In the genomic region with DNA sequence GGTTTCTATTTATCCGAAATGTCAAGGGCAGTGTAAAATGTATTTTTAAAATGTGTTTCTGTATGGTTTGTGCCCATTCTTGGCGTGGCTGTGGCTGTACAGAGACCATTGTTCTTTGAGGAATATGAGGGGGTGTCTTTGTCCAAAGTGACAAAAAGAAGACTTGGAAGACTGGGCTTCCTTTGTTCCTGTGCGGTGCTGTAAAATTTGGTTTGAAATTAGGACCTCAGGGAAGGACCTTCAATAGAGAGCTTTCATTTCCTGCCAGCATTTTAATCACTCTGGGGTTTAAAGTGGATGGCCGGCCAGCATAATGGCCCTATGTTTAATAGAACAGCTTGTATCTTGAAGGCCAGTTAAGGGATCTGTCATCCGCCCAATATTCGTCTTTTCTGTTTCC, we compare ENCODE assay signal across 16 cellular contexts.
A peak's percentile ranks its signal among the peaks of the same experiment; 100 is the strongest.
DNase-seq lines count a peak whose midpoint lies in the region; ATAC-seq, FAIRE-seq and TF ChIP-seq lines count a peak whose summit lies in the region.
"Had no signal": no experiment of that assay in that cellular context is flagged by ENCODE, and none has a peak within 500 bp of the region (broad histone marks: within the 10 kb centered on the region; RNA-seq: fewer than 3 reads in every experiment).

No MANE protein-coding gene starts in this region.

- no peak for TF ChIP-seq POLR2A in breast epithelium (IDR thresholded peaks at IDR 0.05)

- no peaks in the 10 kb centered on the region for H3K9me3 Mint-ChIP-seq in MCF 10A (ENCODE audit: unreplicated experiment)
- H3K9me3 Mint-ChIP-seq in nephron, result no peaks in the 10 kb centered on the region
- H3K9me3 Mint-ChIP-seq in activated CD4-positive, alpha-beta memory T cell treated with anti-CD3 and anti-CD28 coated beads for 36 hours, result no peaks in the 10 kb centered on the region
- H3K9me3 Mint-ChIP-seq: dendritic cell treated with granulocyte-macrophage colony-stimulating factor and Interleukin-4, amounts not matched to agents 40 ng/mL and 50 ng/mL, for 4 days; T-helper 1 cell treated with Interleukin-12 subunit alpha and Interleukin-12 subunit beta and Interleukin-4 antibody, amounts not matched to agents 30 μg/mL and 1 μg/mL, for 36 hours had no signal

- POLR2A ChIA-PET in MCF 10A (lab: Yijun Ruan, JAX), result no interaction called here
- POLR2A ChIA-PET in activated CD4-positive, alpha-beta memory T cell treated with anti-CD3 and anti-CD28 coated beads for 36 hours (lab: Charles Lee), result no interaction called here

- H3K36me3 ChIP-seq in breast epithelium, result no peaks in the 10 kb centered on the region
- H3K36me3 ChIP-seq: vagina had no signal

- intact Hi-C loops in breast epithelium (cut with DNase I; ENCODE audit: low total_unique reads), result no loop called here
- intact Hi-C loops in MCF 10A (cut with micrococcal nuclease), result no loop called here
- intact Hi-C loops in activated CD4-positive, alpha-beta memory T cell treated with anti-CD3 and anti-CD28 coated beads for 36 hours (cut with micrococcal nuclease), result no loop called here

- H3K27ac Mint-ChIP-seq in MCF 10A (ENCODE audit: low read depth, unreplicated experiment) (no peak overlapping the region), nephron (peak overlapping the region; percentile 85 to 100 (median 97))
- no peak overlapping the region for H3K27ac Mint-ChIP-seq in activated CD4-positive, alpha-beta memory T cell treated with anti-CD3 and anti-CD28 coated beads for 36 hours
- H3K27ac Mint-ChIP-seq: dendritic cell treated with granulocyte-macrophage colony-stimulating factor and Interleukin-4, amounts not matched to agents 40 ng/mL and 50 ng/mL, for 4 days; T-helper 1 cell treated with Interleukin-12 subunit alpha and Interleukin-12 subunit beta and Interleukin-4 antibody, amounts not matched to agents 30 μg/mL and 1 μg/mL, for 36 hours had no signal

- peak; percentile 50 for FAIRE-seq in urothelium cell line (lab: Jason Lieb, UNC)
- FAIRE-seq: GM12878, H1 had no signal

- H3K4me1 Mint-ChIP-seq in MCF 10A (ENCODE audit: insufficient read depth, unreplicated experiment) (no peaks in the 10 kb centered on the region), nephron (peaks cover 53% of the 10 kb centered on the region)
- peaks cover 2% of the 10 kb centered on the region for H3K4me1 Mint-ChIP-seq in activated CD4-positive, alpha-beta memory T cell treated with anti-CD3 and anti-CD28 coated beads for 36 hours (ENCODE audit: low read depth)

- H3K4me1 ChIP-seq in breast epithelium, result no peaks in the 10 kb centered on the region

- no peak for TF ChIP-seq CTCF in breast epithelium (IDR thresholded peaks at IDR 0.05)
- TF ChIP-seq CTCF in MCF 10A (IDR thresholded peaks at IDR 0.05; ENCODE audit: unreplicated experiment), result no peak
- no peak for TF ChIP-seq CTCF in nephron (IDR thresholded peaks at IDR 0.05; ENCODE audit: unreplicated experiment in 3 of 3)

- H3K27me3 ChIP-seq in breast epithelium, result no peaks in the 10 kb centered on the region
- H3K27me3 ChIP-seq: vagina had no signal

- ATAC-seq in stimulated activated naive CD8-positive, alpha-beta T cell treated with anti-CD3 and anti-CD28 coated beads, Interleukin-15, Interleukin-2, amounts not matched to agents 100 U/mL and 50 U/mL, for 24 hours, result no peak
- ATAC-seq in HG03025 (IDR thresholded peaks at IDR 0.05; ENCODE audit: low FRiP score, unreplicated experiment), result no peak
- ATAC-seq: GM12878 had no signal

- no peak overlapping the region for H3K4me3 Mint-ChIP-seq in MCF 10A (ENCODE audit: unreplicated experiment)
- H3K4me3 Mint-ChIP-seq in nephron, result peak overlapping the region in 2 of 3 experiments; percentile 6 to 9
- H3K4me3 Mint-ChIP-seq in activated CD4-positive, alpha-beta memory T cell treated with anti-CD3 and anti-CD28 coated beads for 36 hours, result no peak overlapping the region
- H3K4me3 Mint-ChIP-seq: dendritic cell treated with granulocyte-macrophage colony-stimulating factor and Interleukin-4, amounts not matched to agents 40 ng/mL and 50 ng/mL, for 4 days; T-helper 1 cell treated with Interleukin-12 subunit alpha and Interleukin-12 subunit beta and Interleukin-4 antibody, amounts not matched to agents 30 μg/mL and 1 μg/mL, for 36 hours had no signal

- H3K4me3 ChIP-seq in breast epithelium, result peak overlapping the region in 1 of 3 donors; percentile 2
- H3K4me3 ChIP-seq: GM12878, skin epidermis had no signal

- H3K36me3 Mint-ChIP-seq in MCF 10A (ENCODE audit: insufficient read depth, unreplicated experiment), result no peaks in the 10 kb centered on the region
- H3K36me3 Mint-ChIP-seq in nephron (ENCODE audit: low read depth), result no peaks in the 10 kb centered on the region
- no peaks in the 10 kb centered on the region for H3K36me3 Mint-ChIP-seq in activated CD4-positive, alpha-beta memory T cell treated with anti-CD3 and anti-CD28 coated beads for 36 hours

- DNase-seq in breast epithelium (ENCODE audit: low spot score in 2 of 2) (no peak), MCF 10A (ENCODE audit: unreplicated experiment) (no peak), globus pallidus (ENCODE audit: low spot score) (peak; percentile 80), urothelium cell line (ENCODE audit: low spot score) (no peak)
- no peak for DNase-seq in stimulated activated naive CD8-positive, alpha-beta T cell treated with anti-CD3 and anti-CD28 coated beads, Interleukin-15, Interleukin-2, amounts not matched to agents 100 U/mL and 50 U/mL, for 24 hours
- DNase-seq in activated CD4-positive, alpha-beta memory T cell treated with anti-CD3 and anti-CD28 coated beads for 36 hours, result no peak
- DNase-seq: activated naive CD4-positive, alpha-beta T cell treated with Interleukin-2 at 50 U/mL for 16 hours; NCI-H1417 treated with DMSO at 0.1 percent for 48 hours had no signal

- BruUV-seq in MCF 10A (replicated peaks; lab: Mats Ljungman, UMichigan), result no TSS peak

- H3K9me3 ChIP-seq in breast epithelium, result no peaks in the 10 kb centered on the region
- H3K9me3 ChIP-seq: vagina had no signal

- CTCF ChIA-PET in MCF 10A (lab: Yijun Ruan, JAX), result no interaction called here
- CTCF ChIA-PET in activated CD4-positive, alpha-beta memory T cell treated with anti-CD3 and anti-CD28 coated beads for 36 hours (lab: Charles Lee), result no interaction called here

- no peaks in the 10 kb centered on the region for H3K27me3 Mint-ChIP-seq in MCF 10A (ENCODE audit: insufficient read depth, unreplicated experiment)
- H3K27me3 Mint-ChIP-seq in nephron (ENCODE audit: low read depth), result no peaks in the 10 kb centered on the region
- no peaks in the 10 kb centered on the region for H3K27me3 Mint-ChIP-seq in activated CD4-positive, alpha-beta memory T cell treated with anti-CD3 and anti-CD28 coated beads for 36 hours
- H3K27me3 Mint-ChIP-seq: dendritic cell treated with granulocyte-macrophage colony-stimulating factor and Interleukin-4, amounts not matched to agents 40 ng/mL and 50 ng/mL, for 4 days had no signal

- peak overlapping the region; percentile 32 to 51 for H3K27ac ChIP-seq in breast epithelium

Comparison
In these comparisons a context has a peak if more than half of its experiments do, and no peak if none do; other contexts are left out.
1. H3K27ac Mint-ChIP-seq: peak in nephron (3 of 3); none in MCF 10A (single experiment) and activated CD4-positive, alpha-beta memory T cell treated with anti-CD3 and anti-CD28 coated beads for 36 hours (single experiment).
2. H3K4me3 Mint-ChIP-seq: peak in nephron (2 of 3); none in MCF 10A (single experiment) and activated CD4-positive, alpha-beta memory T cell treated with anti-CD3 and anti-CD28 coated beads for 36 hours (single experiment).